9 cellular contexts compared by ENCODE assay signal in the genomic region with DNA sequence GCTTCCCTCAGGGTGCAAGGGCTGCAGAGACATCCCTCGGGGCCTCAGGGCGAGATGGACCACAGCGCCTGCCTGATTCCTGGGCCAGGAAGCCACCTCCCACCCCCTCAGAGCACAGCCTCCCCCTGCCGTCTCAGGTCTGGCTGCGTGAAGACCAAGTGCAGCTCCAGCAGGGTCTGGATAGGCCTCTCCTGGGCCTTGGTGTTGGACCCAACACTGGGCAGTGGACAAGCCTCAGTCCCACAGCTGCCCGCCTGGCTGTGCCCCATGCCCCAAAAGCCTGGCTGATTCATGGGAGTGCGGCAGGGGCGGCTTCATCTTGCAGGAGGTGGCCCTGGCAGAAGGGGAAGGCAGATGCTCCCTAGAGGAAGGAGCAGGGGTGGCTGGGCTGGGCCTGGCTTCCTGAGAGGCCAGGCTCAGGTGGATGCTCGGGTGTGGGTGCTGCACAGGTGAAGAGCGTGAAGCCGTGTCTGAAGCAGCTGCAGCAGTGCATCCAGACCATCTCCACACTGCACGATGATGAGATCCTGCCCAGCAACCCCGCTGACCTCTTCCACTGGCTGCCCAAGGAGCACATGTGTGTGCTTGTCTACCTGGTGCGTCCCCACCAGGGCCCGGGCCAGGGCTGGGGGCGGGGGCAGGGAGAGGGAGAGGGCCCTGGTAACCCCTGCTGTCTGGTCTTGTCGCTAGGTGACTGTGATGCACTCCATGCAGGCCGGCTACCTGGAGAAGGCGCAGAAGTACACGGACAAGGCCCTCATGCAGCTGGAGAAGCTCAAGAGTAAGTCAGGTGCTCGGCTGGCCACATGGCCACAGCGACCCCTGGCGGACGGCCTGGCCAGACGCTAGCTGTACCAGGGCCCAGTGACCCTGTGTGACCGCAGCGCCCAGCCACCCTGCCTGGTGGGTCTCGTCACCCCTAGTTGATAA. TPM values are rescaled to one million over a fixed set of nuclear protein-coding genes. Genes with fewer than 3 reads are reported as not detected.
DNase-seq lines count a peak whose midpoint lies in the region; ATAC-seq and TF ChIP-seq lines count a peak whose summit lies in the region.
"Had no signal": no experiment of that assay in that cellular context is flagged by ENCODE, and none has a peak within 500 bp of the region (broad histone marks: within the 10 kb centered on the region; RNA-seq: fewer than 3 reads in every experiment).

No MANE protein-coding gene starts in this region.

- H3K36me3 ChIP-seq in adrenal gland (replicated peaks in 1 of 2): peaks cover 0 to 99% of the 10 kb centered on the region in 2 donors
- no peaks in the 10 kb centered on the region for H3K36me3 ChIP-seq in hepatocyte (replicated peaks; ENCODE audit: insufficient read depth, low read depth)

- WGBS in adrenal gland, 4 donors: 61 to 70% (median 63%) methylated on average over 16 to 28 of the region's 28 CpGs; no CpG with 5 or more reads in 1 of the 4 donors
- 68% methylated on average over 24 of the region's 28 CpGs for WGBS in hepatocyte (ENCODE audit: low lambda C conversion rate, missing lambda C conversion rate)

- H3K9me3 ChIP-seq in adrenal gland (replicated peaks in 1 of 3): no peaks in the 10 kb centered on the region
- no peaks in the 10 kb centered on the region for H3K9me3 ChIP-seq in hepatocyte (ENCODE audit: low read depth)

- no peaks in the 10 kb centered on the region for H3K9me3 Mint-ChIP-seq in activated naive CD8-positive, alpha-beta T cell treated with anti-CD3 and anti-CD28 coated beads, Interleukin-2, amount 50 U/mL, for 24 hours
- no peaks in the 10 kb centered on the region for H3K9me3 Mint-ChIP-seq in activated naive CD8-positive, alpha-beta T cell treated with anti-CD3 and anti-CD28 coated beads for 36 hours
- H3K9me3 Mint-ChIP-seq: central memory CD8-positive, alpha-beta T cell had no signal

- no peak overlapping the region for H3K4me2 ChIP-seq in hepatocyte

- no peak overlapping the region for H3K4me3 ChIP-seq in adrenal gland
- H3K4me3 ChIP-seq in hepatocyte: no peak overlapping the region

- H3K27ac Mint-ChIP-seq in activated naive CD8-positive, alpha-beta T cell treated with anti-CD3 and anti-CD28 coated beads, Interleukin-2, amount 50 U/mL, for 24 hours: no peak overlapping the region
- H3K27ac Mint-ChIP-seq in activated naive CD8-positive, alpha-beta T cell treated with anti-CD3 and anti-CD28 coated beads for 36 hours: no peak overlapping the region

- no peaks in the 10 kb centered on the region for H3K4me1 Mint-ChIP-seq in activated naive CD8-positive, alpha-beta T cell treated with anti-CD3 and anti-CD28 coated beads, Interleukin-2, amount 50 U/mL, for 24 hours
- no peaks in the 10 kb centered on the region for H3K4me1 Mint-ChIP-seq in activated naive CD8-positive, alpha-beta T cell treated with anti-CD3 and anti-CD28 coated beads for 36 hours

- no peaks in the 10 kb centered on the region for H4K20me1 ChIP-seq in hepatocyte (ENCODE audit: insufficient read depth, poor library complexity, severe bottlenecking)

- TF ChIP-seq CTCF in adrenal gland (IDR thresholded peaks at IDR 0.05): peak; percentile 77 to 90 (median 86)
- TF ChIP-seq CTCF in hepatocyte (IDR thresholded peaks at IDR 0.05; ENCODE audit: poor library complexity): peak; percentile 88

- H3K27me3 ChIP-seq in adrenal gland (no peaks in the 10 kb centered on the region), hepatocyte (no peaks in the 10 kb centered on the region)

- no peaks in the 10 kb centered on the region for H3K9me2 ChIP-seq in hepatocyte (replicated peaks; ENCODE audit: insufficient read depth)

- intact Hi-C loops in adrenal gland (cut with DNase I): loop anchor here in 1 of 2 donors (10.0 kb wide), 2 partner anchors 148 to 198 kb away; partner anchors contain the start of genes BORCS8 and RFXANK

- H2AFZ ChIP-seq in hepatocyte: no peak overlapping the region

- H3K27ac ChIP-seq in adrenal gland (no peak overlapping the region), hepatocyte (no peak overlapping the region), substantia nigra (ENCODE audit: low read depth, low read length, poor library complexity, severe bottlenecking) (no peak overlapping the region)

- H3K79me2 ChIP-seq in hepatocyte: no peaks in the 10 kb centered on the region

- H3K27me3 Mint-ChIP-seq in activated naive CD8-positive, alpha-beta T cell treated with anti-CD3 and anti-CD28 coated beads, Interleukin-2, amount 50 U/mL, for 24 hours: no peaks in the 10 kb centered on the region
- H3K27me3 Mint-ChIP-seq in activated naive CD8-positive, alpha-beta T cell treated with anti-CD3 and anti-CD28 coated beads for 36 hours: no peaks in the 10 kb centered on the region
- H3K27me3 Mint-ChIP-seq: central memory CD8-positive, alpha-beta T cell had no signal

- TF ChIP-seq POLR2A in adrenal gland (IDR thresholded peaks at IDR 0.05): no peak

- H3K4me1 ChIP-seq in adrenal gland (replicated peaks in 1 of 2) (peaks cover 0 to 4% of the 10 kb centered on the region in 2 donors), hepatocyte (ENCODE audit: insufficient read depth) (no peaks in the 10 kb centered on the region)

- no peak for DNase-seq in activated naive CD8-positive, alpha-beta T cell treated with anti-CD3 and anti-CD28 coated beads, Interleukin-2, amount 50 U/mL, for 24 hours
- DNase-seq in activated naive CD8-positive, alpha-beta T cell treated with anti-CD3 and anti-CD28 coated beads for 36 hours: no peak
- DNase-seq in NCI-H2171 treated with DMSO at 0.1 percent for 48 hours (lab: John Stamatoyannopoulos, UW) (peak; percentile 28), adrenal gland (peak; percentile 73 to 90 (median 81)), hepatocyte (ENCODE audit: low spot score) (peak; percentile 84), substantia nigra (lab: John Stamatoyannopoulos, UW) (peak in 36 of 49 donors; percentile 1 to 60 (median 30))

- H3K4me3 Mint-ChIP-seq in activated naive CD8-positive, alpha-beta T cell treated with anti-CD3 and anti-CD28 coated beads, Interleukin-2, amount 50 U/mL, for 24 hours: no peak overlapping the region
- H3K4me3 Mint-ChIP-seq in activated naive CD8-positive, alpha-beta T cell treated with anti-CD3 and anti-CD28 coated beads for 36 hours: no peak overlapping the region
- H3K4me3 Mint-ChIP-seq: central memory CD8-positive, alpha-beta T cell had no signal

- H3K36me3 Mint-ChIP-seq in activated naive CD8-positive, alpha-beta T cell treated with anti-CD3 and anti-CD28 coated beads, Interleukin-2, amount 50 U/mL, for 24 hours (ENCODE audit: low read depth): peaks cover 22% of the 10 kb centered on the region
- peaks cover 6% of the 10 kb centered on the region for H3K36me3 Mint-ChIP-seq in activated naive CD8-positive, alpha-beta T cell treated with anti-CD3 and anti-CD28 coated beads for 36 hours

- ATAC-seq in activated naive CD8-positive, alpha-beta T cell treated with anti-CD3 and anti-CD28 coated beads, Interleukin-2, amount 50 U/mL, for 24 hours: peak; percentile 18
- ATAC-seq in GM18873 (IDR thresholded peaks at IDR 0.05; ENCODE audit: low FRiP score, unreplicated experiment): no peak
- ATAC-seq in HG03135 (IDR thresholded peaks at IDR 0.05; ENCODE audit: unreplicated experiment): no peak

RNA-seq across cellular contexts. Expression of gene MAU2, which starts 21.7 kb away (rescaled TPM):
- total RNA-seq in activated naive CD8-positive, alpha-beta T cell treated with anti-CD3 and anti-CD28 coated beads for 36 hours: 10 to 100 TPM; 39.5 to 39.9 TPM
- total RNA-seq in adrenal gland: 10 to 100 TPM; 32.3 to 64.8 (median 49.3) TPM
- polyA plus RNA-seq in adrenal gland: 10 to 100 TPM; 14.9 to 41.3 (median 29.5) TPM
- 21.2 and 31.8 TPM in 2 replicates for total RNA-seq in hepatocyte
- 25.3 and 29.0 TPM in 2 replicates for polyA plus RNA-seq in hepatocyte

RNA-seq across cellular contexts. Expression of gene SUGP1, which starts 22.0 kb away (rescaled TPM):
- total RNA-seq in activated naive CD8-positive, alpha-beta T cell treated with anti-CD3 and anti-CD28 coated beads for 36 hours: 10 to 100 TPM; 58.2 to 59.4 TPM
- total RNA-seq in adrenal gland (10 to 100 TPM; 25.5 to 74.7 (median 53.2) TPM), hepatocyte (13.1 and 25.8 TPM in 2 replicates)
- polyA plus RNA-seq in adrenal gland (100 to 1,000 TPM in 1 of 3 donors, 10 to 100 TPM in 2; 55.9 to 130 (median 91.0) TPM), hepatocyte (43.7 and 57.4 TPM in 2 replicates)

Comparison
In these comparisons a context has a peak if more than half of its experiments do, and no peak if none do; other contexts are left out.
1. DNase-seq: peak in NCI-H2171 treated with DMSO at 0.1 percent for 48 hours (single experiment), adrenal gland (7 of 7), hepatocyte (single experiment) and substantia nigra (36 of 49); none in activated naive CD8-positive, alpha-beta T cell treated with anti-CD3 and anti-CD28 coated beads, Interleukin-2, amount 50 U/mL, for 24 hours (single experiment) and activated naive CD8-positive, alpha-beta T cell treated with anti-CD3 and anti-CD28 coated beads for 36 hours (single experiment).